11 cellular contexts compared by ENCODE assay signal in the genomic region with DNA sequence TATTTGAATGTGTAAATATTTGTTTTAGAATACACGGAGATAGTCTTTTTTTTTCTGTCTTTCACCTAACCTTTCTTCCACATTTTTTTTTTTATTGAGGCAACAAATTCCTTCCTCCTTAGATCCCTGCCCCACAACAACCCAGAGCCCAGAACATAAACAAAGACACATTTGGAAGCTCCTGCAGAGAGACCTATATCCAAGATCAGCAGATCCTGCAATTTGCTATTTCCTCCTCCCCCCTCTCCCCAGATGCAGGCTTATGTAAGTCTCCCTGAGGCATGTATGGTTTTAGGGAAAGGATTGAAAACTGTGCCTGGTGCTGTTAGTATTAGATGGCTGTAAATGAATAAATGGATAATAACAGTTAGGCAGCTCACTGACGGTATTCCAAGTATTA.
DNase-seq lines count a peak whose midpoint lies in the region; ATAC-seq and TF ChIP-seq lines count a peak whose summit lies in the region.
"Had no signal": no experiment of that assay in that cellular context is flagged by ENCODE, and none has a peak within 500 bp of the region (broad histone marks: within the 10 kb centered on the region; RNA-seq: fewer than 3 reads in every experiment).

No MANE protein-coding gene starts in this region.

- intact Hi-C loops in body of pancreas (cut with DNase I): no loop called here

- H3K36me3 ChIP-seq in body of pancreas (replicated peaks in 1 of 2; ENCODE audit: insufficient read depth in 1 of 2, low read depth in 2 of 2): no peaks in the 10 kb centered on the region
- H3K36me3 ChIP-seq: upper lobe of left lung had no signal

- peaks cover 25% of the 10 kb centered on the region for H3K4me1 ChIP-seq in body of pancreas

- H3K27ac ChIP-seq in body of pancreas: no peak overlapping the region

- peak overlapping the region; percentile 75 for H3K27ac Mint-ChIP-seq in WTC11
- H3K27ac Mint-ChIP-seq in type B pancreatic cell: peak overlapping the region; percentile 81

- 22 to 43% methylated on average over 2 of the region's 2 CpGs for WGBS in body of pancreas, 2 donors

- H3K4me3 ChIP-seq in body of pancreas: no peak overlapping the region
- H3K4me3 ChIP-seq: upper lobe of left lung had no signal

- no peak for TF ChIP-seq POLR2A in body of pancreas (IDR thresholded peaks at IDR 0.05)

- H3K4me3 Mint-ChIP-seq in WTC11: peak overlapping the region; percentile 20; the same call in 1 of the 2 replicates
- H3K4me3 Mint-ChIP-seq in type B pancreatic cell: peak overlapping the region; percentile 72

- ATAC-seq in WTC11 (peak; percentile 87), HG03280 (IDR thresholded peaks at IDR 0.05; ENCODE audit: unreplicated experiment) (no peak), body of pancreas (no peak)

- peak; percentile 48 for DNase-seq in NCI-H2171 treated with DMSO at 0.1 percent for 48 hours (lab: John Stamatoyannopoulos, UW)
- DNase-seq in NCI-H2171 (lab: John Stamatoyannopoulos, UW): no peak
- DNase-seq in WTC11 (ENCODE audit: low spot score): no peak
- DNase-seq in iPS-NIHi7 (ENCODE audit: extremely low spot score): peak; percentile 40
- no peak for DNase-seq in type B pancreatic cell (ENCODE audit: extremely low spot score, unreplicated experiment)
- DNase-seq in body of pancreas: no peak
- no peak for DNase-seq in GM10266 (ENCODE audit: extremely low spot score)
- DNase-seq: activated CD8-positive, alpha-beta memory T cell treated with anti-CD3 and anti-CD28 coated beads for 24 hours; NCI-H748 treated with DMSO at 0.1 percent for 48 hours; upper lobe of left lung had no signal

- no peak for TF ChIP-seq CTCF in WTC11 (IDR thresholded peaks at IDR 0.05)
- TF ChIP-seq CTCF in type B pancreatic cell (conservative IDR thresholded peaks at IDR 0.05): no peak
- TF ChIP-seq CTCF in body of pancreas (IDR thresholded peaks at IDR 0.05): no peak
- no peak for TF ChIP-seq CTCF in GM10266 (IDR thresholded peaks at IDR 0.05; ENCODE audit: control insufficient read depth, insufficient read depth, low read depth, missing control alignments)

- H3K36me3 Mint-ChIP-seq in WTC11 (no peaks in the 10 kb centered on the region), type B pancreatic cell (no peaks in the 10 kb centered on the region)

- H3K27me3 Mint-ChIP-seq in WTC11 (ENCODE audit: low read depth): no peaks in the 10 kb centered on the region
- no peaks in the 10 kb centered on the region for H3K27me3 Mint-ChIP-seq in type B pancreatic cell

- H3K9me3 Mint-ChIP-seq in WTC11: no peaks in the 10 kb centered on the region
- H3K9me3 Mint-ChIP-seq in type B pancreatic cell: peaks cover 5% of the 10 kb centered on the region

- POLR2A ChIA-PET in WTC11 (lab: Charles Lee): interaction anchor here (0.6 to 0.9 kb wide), 2 partner anchors 607 to 608 kb away, joined by 3 read pairs; partner anchors contain the start of gene CITED2

- CTCF ChIA-PET in WTC11 (lab: Charles Lee): interaction anchor here (1.0 kb wide), 1 partner anchor 94 kb away, joined by 3 read pairs; no protein-coding TSS in a partner anchor

- H3K9me3 ChIP-seq in body of pancreas: no peaks in the 10 kb centered on the region
- H3K9me3 ChIP-seq: upper lobe of left lung had no signal

- H3K27me3 ChIP-seq in body of pancreas: no peaks in the 10 kb centered on the region
- H3K27me3 ChIP-seq: upper lobe of left lung had no signal

- H3K4me1 Mint-ChIP-seq in WTC11: peaks cover 51% of the 10 kb centered on the region
- peaks cover 56% of the 10 kb centered on the region for H3K4me1 Mint-ChIP-seq in type B pancreatic cell (ENCODE audit: unreplicated experiment)

TF ChIP-seq in WTC11, 78 proteins besides CTCF, POLR2A, EP300 and RAD21:
- TF ChIP-seq SP1 (CRISPR knock-in tag; conservative IDR thresholded peaks at IDR 0.05) (0 out of 2 replicates have a peak, but pooled peaks have one; percentile 20), ZNF425 (CRISPR knock-in tag; conservative IDR thresholded peaks at IDR 0.05) (no peak)
- TF ChIP-seq, protein P1, sequence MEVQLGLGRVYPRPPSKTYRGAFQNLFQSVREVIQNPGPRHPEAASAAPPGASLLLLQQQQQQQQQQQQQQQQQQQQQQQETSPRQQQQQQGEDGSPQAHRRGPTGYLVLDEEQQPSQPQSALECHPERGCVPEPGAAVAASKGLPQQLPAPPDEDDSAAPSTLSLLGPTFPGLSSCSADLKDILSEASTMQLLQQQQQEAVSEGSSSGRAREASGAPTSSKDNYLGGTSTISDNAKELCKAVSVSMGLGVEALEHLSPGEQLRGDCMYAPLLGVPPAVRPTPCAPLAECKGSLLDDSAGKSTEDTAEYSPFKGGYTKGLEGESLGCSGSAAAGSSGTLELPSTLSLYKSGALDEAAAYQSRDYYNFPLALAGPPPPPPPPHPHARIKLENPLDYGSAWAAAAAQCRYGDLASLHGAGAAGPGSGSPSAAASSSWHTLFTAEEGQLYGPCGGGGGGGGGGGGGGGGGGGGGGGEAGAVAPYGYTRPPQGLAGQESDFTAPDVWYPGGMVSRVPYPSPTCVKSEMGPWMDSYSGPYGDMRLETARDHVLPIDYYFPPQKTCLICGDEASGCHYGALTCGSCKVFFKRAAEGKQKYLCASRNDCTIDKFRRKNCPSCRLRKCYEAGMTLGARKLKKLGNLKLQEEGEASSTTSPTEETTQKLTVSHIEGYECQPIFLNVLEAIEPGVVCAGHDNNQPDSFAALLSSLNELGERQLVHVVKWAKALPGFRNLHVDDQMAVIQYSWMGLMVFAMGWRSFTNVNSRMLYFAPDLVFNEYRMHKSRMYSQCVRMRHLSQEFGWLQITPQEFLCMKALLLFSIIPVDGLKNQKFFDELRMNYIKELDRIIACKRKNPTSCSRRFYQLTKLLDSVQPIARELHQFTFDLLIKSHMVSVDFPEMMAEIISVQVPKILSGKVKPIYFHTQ (CRISPR knock-in tag; IDR thresholded peaks at IDR 0.05): no peak

Comparison
In these comparisons a context has a peak if more than half of its experiments do, and no peak if none do; other contexts are left out.
1. DNase-seq: peak in NCI-H2171 treated with DMSO at 0.1 percent for 48 hours (single experiment) and iPS-NIHi7 (single experiment); none in NCI-H2171 (single experiment), WTC11 (single experiment), type B pancreatic cell (single experiment), body of pancreas (0 of 4) and GM10266 (single experiment).